ENCODE assay signal across 1 cellular context in the genomic region with DNA sequence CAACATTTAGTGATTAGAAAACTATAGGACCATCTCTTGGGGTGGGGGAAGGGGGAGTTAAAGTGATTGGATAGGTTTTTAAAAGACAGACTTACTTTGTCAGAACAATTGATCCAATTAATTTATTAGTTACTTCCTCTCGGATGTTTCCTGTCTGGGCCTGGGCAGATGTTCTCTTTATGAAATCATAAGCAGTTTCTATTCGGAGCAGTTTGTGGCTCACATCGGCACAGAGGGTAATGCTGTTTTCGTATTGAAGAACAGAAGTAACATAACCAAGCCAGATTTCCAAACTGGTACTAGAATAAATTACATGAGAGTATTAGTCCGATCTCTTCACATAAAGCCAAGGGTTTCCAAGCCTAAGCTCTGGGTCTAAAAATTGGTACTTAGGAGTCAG.
TF ChIP-seq lines count a peak whose summit lies in the region.

No MANE protein-coding gene starts in this region.

TF ChIP-seq in K562, 482 proteins besides CTCF, POLR2A, EP300 and RAD21:
- TF ChIP-seq NFIX (CRISPR knock-in tag; IDR thresholded peaks at IDR 0.05; ENCODE audit: low read depth): no peak
- no peak for TF ChIP-seq DDX20 (tag; IDR thresholded peaks at IDR 0.05; ENCODE audit: low read depth)
- no peak for TF ChIP-seq HDAC2 (IDR thresholded peaks at IDR 0.05)
- TF ChIP-seq CXXC5 (CRISPR knock-in tag; IDR thresholded peaks at IDR 0.05): no peak
- TF ChIP-seq GABPB2 (CRISPR knock-in tag; conservative IDR thresholded peaks at IDR 0.05): no peak
- no peak for TF ChIP-seq PYGO2 (tag; IDR thresholded peaks at IDR 0.05)
- TF ChIP-seq ZNF316 (IDR thresholded peaks at IDR 0.05): no peak
- no peak for TF ChIP-seq ZNF766 (CRISPR knock-in tag; conservative IDR thresholded peaks at IDR 0.05)
- no peak for TF ChIP-seq NR4A1 (CRISPR knock-in tag; IDR thresholded peaks at IDR 0.05)
- TF ChIP-seq NR4A1 (tag; IDR thresholded peaks at IDR 0.05): no peak
- TF ChIP-seq, protein P1, sequence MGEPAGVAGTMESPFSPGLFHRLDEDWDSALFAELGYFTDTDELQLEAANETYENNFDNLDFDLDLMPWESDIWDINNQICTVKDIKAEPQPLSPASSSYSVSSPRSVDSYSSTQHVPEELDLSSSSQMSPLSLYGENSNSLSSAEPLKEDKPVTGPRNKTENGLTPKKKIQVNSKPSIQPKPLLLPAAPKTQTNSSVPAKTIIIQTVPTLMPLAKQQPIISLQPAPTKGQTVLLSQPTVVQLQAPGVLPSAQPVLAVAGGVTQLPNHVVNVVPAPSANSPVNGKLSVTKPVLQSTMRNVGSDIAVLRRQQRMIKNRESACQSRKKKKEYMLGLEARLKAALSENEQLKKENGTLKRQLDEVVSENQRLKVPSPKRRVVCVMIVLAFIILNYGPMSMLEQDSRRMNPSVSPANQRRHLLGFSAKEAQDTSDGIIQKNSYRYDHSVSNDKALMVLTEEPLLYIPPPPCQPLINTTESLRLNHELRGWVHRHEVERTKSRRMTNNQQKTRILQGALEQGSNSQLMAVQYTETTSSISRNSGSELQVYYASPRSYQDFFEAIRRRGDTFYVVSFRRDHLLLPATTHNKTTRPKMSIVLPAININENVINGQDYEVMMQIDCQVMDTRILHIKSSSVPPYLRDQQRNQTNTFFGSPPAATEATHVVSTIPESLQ (CRISPR knock-in tag; IDR thresholded peaks at IDR 0.05): no peak
- TF ChIP-seq NR2C1 (IDR thresholded peaks at IDR 0.05): no peak
- TF ChIP-seq NR2C1 (tag; IDR thresholded peaks at IDR 0.05): no peak
- no peak for TF ChIP-seq KLF13 (tag; IDR thresholded peaks at IDR 0.05; ENCODE audit: borderline replicate concordance, low read depth)
